In genomic region chr3:149314807-149315578, GRCh38 we compare ENCODE assay signal across 13 cellular contexts. TPM values are rescaled to one million over a fixed set of nuclear protein-coding genes. Genes with fewer than 3 reads are reported as not detected.
DNase-seq lines count a peak whose midpoint lies in the region; TF ChIP-seq lines count a peak whose summit lies in the region.
"Had no signal": no experiment of that assay in that cellular context is flagged by ENCODE, and none has a peak within 500 bp of the region (broad histone marks: within the 10 kb centered on the region; RNA-seq: fewer than 3 reads in every experiment).

No MANE protein-coding gene starts in this region.

- no peak for TF ChIP-seq POLR2A in prostate gland (IDR thresholded peaks at IDR 0.05)

- intact Hi-C loops in prostate gland (cut with DNase I), result no loop called here

- H3K36me3 ChIP-seq in prostate gland, result no peaks in the 10 kb centered on the region

- peak; percentile 78 for DNase-seq in EL
- DNase-seq in RPMI7951 (ENCODE audit: low read depth), result peak; percentile 83
- peak; percentile 74 for DNase-seq in fibroblast of villous mesenchyme (ENCODE audit: low read depth)
- peak; percentile 96 for DNase-seq in renal cortical epithelial cell (ENCODE audit: low read depth)
- no peak for DNase-seq in NCI-H2171 (lab: John Stamatoyannopoulos, UW)
- no peak for DNase-seq in prostate gland (ENCODE audit: low spot score)
- no peak for DNase-seq in NCI-H1048 (lab: John Stamatoyannopoulos, UW)
- DNase-seq in NCI-H146 treated with DMSO at 0.1 percent for 48 hours (lab: John Stamatoyannopoulos, UW; ENCODE audit: unreplicated experiment), result no peak
- DNase-seq: DMS53, GOT3, NCI-H1105, OCI-M1, psoas muscle had no signal

- no peaks in the 10 kb centered on the region for H3K27me3 ChIP-seq in prostate gland (replicated peaks; ENCODE audit: insufficient read depth)

- H3K4me3 ChIP-seq in fibroblast of villous mesenchyme (ENCODE audit: low read depth, low read length), result no peak overlapping the region
- H3K4me3 ChIP-seq in prostate gland, result no peak overlapping the region
- H3K4me3 ChIP-seq: psoas muscle had no signal

- no peak for TF ChIP-seq CTCF in fibroblast of villous mesenchyme (IDR thresholded peaks at IDR 0.05; ENCODE audit: insufficient read depth, low read depth, low read length)
- TF ChIP-seq CTCF in prostate gland (IDR thresholded peaks at IDR 0.05), result no peak

- H3K27ac ChIP-seq in prostate gland, result no peak overlapping the region
- H3K27ac ChIP-seq: psoas muscle had no signal

- H3K9me3 ChIP-seq in prostate gland, result no peaks in the 10 kb centered on the region
- H3K9me3 ChIP-seq: psoas muscle had no signal

- 69% methylated on average over 7 of the region's 7 CpGs for WGBS in prostate gland

- H3K4me1 ChIP-seq in prostate gland (replicated peaks), result no peaks in the 10 kb centered on the region

RNA-seq across cellular contexts. Expression of gene TM4SF18, which starts 18.4 kb away (rescaled TPM):
- 5.2 and 5.8 TPM in 2 replicates for total RNA-seq in RPMI7951 (2014; rRNA removed; shearing (Covaris generic))
- 0.32 TPM in 1 of 2 replicates, not detected in the other for total RNA-seq in fibroblast of villous mesenchyme
- 11.9 and 21.5 TPM in 2 replicates for total RNA-seq in renal cortical epithelial cell
- 1 to 10 TPM; 4.3 to 4.9 TPM for total RNA-seq in prostate gland

Comparison
In these comparisons a context has a peak if more than half of its experiments do, and no peak if none do; other contexts are left out.
1. DNase-seq: peak in EL (single experiment), RPMI7951 (single experiment), fibroblast of villous mesenchyme (single experiment) and renal cortical epithelial cell (single experiment); none in NCI-H2171 (single experiment), prostate gland (single experiment), NCI-H1048 (single experiment) and NCI-H146 treated with DMSO at 0.1 percent for 48 hours (single experiment).